4 cellular contexts compared by ENCODE assay signal in genomic region chr2:87994304-87994850, GRCh38. TPM values are rescaled to one million over a fixed set of nuclear protein-coding genes. Genes with fewer than 3 reads are reported as not detected.
"Had no signal": no experiment of that assay in that cellular context is flagged by ENCODE, and none has a peak within 500 bp of the region (broad histone marks: within the 10 kb centered on the region; RNA-seq: fewer than 3 reads in every experiment).

No MANE protein-coding gene starts in this region.

RNA-seq across cellular contexts. Expression of gene RNU2-63P, which starts 22.0 kb away (rescaled TPM):
- total RNA-seq: GM23248, H4 had no signal
- polyA plus RNA-seq: GM23248, HepG2, IgD-negative memory B cell had no signal
